ENCODE assay signal across 1 cellular context in genomic region chr1:210244746-210245367, GRCh38.
TF ChIP-seq lines count a peak whose summit lies in the region.

No MANE protein-coding gene starts in this region.

TF ChIP-seq in SK-N-SH treated with all-trans-retinoic acid at 6 μM for 48 hours, 23 proteins besides CTCF, POLR2A, EP300 and RAD21:
- TF ChIP-seq, protein P1, sequence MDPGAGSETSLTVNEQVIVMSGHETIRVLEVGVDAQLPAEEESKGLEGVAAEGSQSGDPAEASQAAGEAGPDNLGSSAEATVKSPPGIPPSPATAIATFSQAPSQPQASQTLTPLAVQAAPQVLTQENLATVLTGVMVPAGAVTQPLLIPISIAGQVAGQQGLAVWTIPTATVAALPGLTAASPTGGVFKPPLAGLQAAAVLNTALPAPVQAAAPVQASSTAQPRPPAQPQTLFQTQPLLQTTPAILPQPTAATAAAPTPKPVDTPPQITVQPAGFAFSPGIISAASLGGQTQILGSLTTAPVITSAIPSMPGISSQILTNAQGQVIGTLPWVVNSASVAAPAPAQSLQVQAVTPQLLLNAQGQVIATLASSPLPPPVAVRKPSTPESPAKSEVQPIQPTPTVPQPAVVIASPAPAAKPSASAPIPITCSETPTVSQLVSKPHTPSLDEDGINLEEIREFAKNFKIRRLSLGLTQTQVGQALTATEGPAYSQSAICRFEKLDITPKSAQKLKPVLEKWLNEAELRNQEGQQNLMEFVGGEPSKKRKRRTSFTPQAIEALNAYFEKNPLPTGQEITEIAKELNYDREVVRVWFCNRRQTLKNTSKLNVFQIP (CRISPR knock-in tag; IDR thresholded peaks at IDR 0.05; ENCODE audit: borderline replicate concordance, low read depth) = no peak
- no peak for TF ChIP-seq SNAI2 (CRISPR knock-in tag; IDR thresholded peaks at IDR 0.05)
TF ChIP-seq in SK-N-SH treated with all-trans-retinoic acid at 6 μM for 48 hours: peak in this region for 0.
